ENCODE assay signal across 19 cellular contexts in the genomic region with DNA sequence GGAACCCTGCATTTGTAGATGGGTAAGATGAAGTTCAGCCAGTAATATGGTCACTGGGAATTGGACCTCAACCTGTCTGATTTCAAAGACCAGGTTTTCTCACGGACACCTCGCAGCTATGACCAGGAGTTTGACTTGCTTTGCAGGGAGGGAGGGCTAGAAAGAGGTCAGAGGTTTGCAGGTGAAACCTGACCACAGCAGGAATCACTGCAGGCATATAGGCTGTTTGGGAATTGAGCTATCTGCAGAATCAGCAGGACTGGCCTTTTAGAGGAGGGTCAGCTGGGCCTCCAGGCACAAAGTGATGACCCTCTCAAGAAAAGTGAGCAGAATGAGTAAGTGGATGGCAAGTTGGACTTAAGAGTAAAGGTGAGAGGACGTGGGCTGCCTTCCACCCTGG.
"Had no signal": no experiment of that assay in that cellular context is flagged by ENCODE, and none has a peak within 500 bp of the region (broad histone marks: within the 10 kb centered on the region; RNA-seq: fewer than 3 reads in every experiment).

No MANE protein-coding gene starts in this region.

- DNase-seq: KBM-7, MV-4-11, NCI-H1048, NCI-H1105, NCI-H1417, NCI-H1436 treated with DMSO at 0.1 percent for 48 hours, NCI-H1694, NCI-H187 treated with DMSO at 0.1 percent for 48 hours, NCI-H2029 treated with DMSO at 0.1 percent for 48 hours, NCI-H2171 treated with DMSO at 0.1 percent for 48 hours, NCI-H345, NCI-H446 treated with DMSO at 0.1 percent for 48 hours, NCI-H510A treated with DMSO at 0.1 percent for 48 hours, NCI-H526, PC-3, SHP77, SK-N-SH had no signal

- H3K27ac ChIP-seq: RWPE1 had no signal

- ATAC-seq: Panc1, PC-3 had no signal

- H3K9me3 ChIP-seq: SK-N-SH had no signal
